In the genomic region with DNA sequence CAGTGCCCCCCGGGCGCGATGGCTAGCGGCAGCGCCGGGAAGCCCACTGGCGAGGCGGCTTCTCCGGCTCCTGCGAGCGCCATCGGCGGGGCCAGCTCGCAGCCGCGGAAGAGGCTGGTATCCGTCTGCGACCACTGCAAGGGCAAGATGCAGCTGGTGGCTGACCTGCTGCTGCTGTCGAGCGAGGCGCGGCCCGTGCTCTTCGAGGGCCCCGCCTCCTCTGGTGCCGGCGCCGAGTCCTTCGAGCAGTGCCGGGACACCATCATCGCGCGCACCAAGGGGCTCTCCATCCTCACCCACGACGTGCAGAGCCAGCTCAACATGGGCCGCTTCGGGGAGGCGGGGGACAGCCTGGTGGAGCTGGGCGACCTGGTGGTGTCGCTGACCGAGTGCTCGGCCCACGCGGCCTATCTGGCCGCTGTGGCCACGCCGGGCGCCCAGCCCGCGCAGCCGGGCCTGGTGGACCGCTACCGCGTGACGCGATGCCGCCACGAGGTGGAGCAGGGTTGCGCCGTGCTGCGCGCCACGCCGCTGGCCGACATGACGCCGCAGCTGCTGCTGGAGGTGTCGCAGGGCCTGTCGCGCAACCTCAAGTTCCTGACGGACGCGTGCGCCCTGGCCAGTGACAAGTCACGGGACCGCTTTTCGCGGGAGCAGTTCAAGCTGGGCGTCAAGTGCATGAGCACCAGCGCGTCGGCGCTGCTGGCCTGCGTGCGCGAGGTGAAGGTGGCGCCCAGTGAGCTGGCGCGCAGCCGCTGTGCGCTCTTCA, we compare ENCODE assay signal across 8 cellular contexts. TPM values are rescaled to one million over a fixed set of nuclear protein-coding genes. Genes with fewer than 3 reads are reported as not detected.
DNase-seq lines count a peak whose midpoint lies in the region; ATAC-seq, FAIRE-seq and TF ChIP-seq lines count a peak whose summit lies in the region.

No MANE protein-coding gene starts in this region.

- peak overlapping the region; percentile 78 for H3K4me2 ChIP-seq in SU-DHL-6 (ENCODE audit: low read depth, low read length, poor library complexity, severe bottlenecking)

- peaks cover 36% of the 10 kb centered on the region for H3F3A ChIP-seq in SU-DHL-6 (ENCODE audit: insufficient read depth)

- ATAC-seq in HG02870 (IDR thresholded peaks at IDR 0.05; ENCODE audit: unreplicated experiment) = no peak
- ATAC-seq in GM21526 (IDR thresholded peaks at IDR 0.05; ENCODE audit: low FRiP score, unreplicated experiment) = no peak
- ATAC-seq in GM19467 (IDR thresholded peaks at IDR 0.05; ENCODE audit: unreplicated experiment) = no peak

- no peak overlapping the region for H3K27ac Mint-ChIP-seq in progenitor cell of endocrine pancreas

- H3K36me3 ChIP-seq in SU-DHL-6 (ENCODE audit: low read length) = peaks cover 10% of the 10 kb centered on the region; the same call in 1 of the 2 replicates

- peak overlapping the region; percentile 57 for H3K4me3 Mint-ChIP-seq in progenitor cell of endocrine pancreas (ENCODE audit: low read depth)

- H4K20me1 ChIP-seq in SU-DHL-6 (ENCODE audit: low read depth, low read length) = peaks cover 9% of the 10 kb centered on the region; the same call in 1 of the 2 replicates

- H3K9me2 ChIP-seq in SU-DHL-6 (replicated peaks; ENCODE audit: insufficient read depth, low read length) = no peaks in the 10 kb centered on the region

- DNase-seq in GM03348 (ENCODE audit: low spot score) (peak; percentile 47), foreskin fibroblast (peak in 1 of 2 donors; percentile 63), progenitor cell of endocrine pancreas (ENCODE audit: low spot score, unreplicated experiment) (no peak), RCC 7860 (ENCODE audit: low spot score) (no peak)

- H3K4me3 ChIP-seq in SU-DHL-6 (ENCODE audit: insufficient read depth, low read length, poor library complexity, severe bottlenecking) (peak overlapping the region; percentile 62), foreskin fibroblast (ENCODE audit: low read depth in 1 of 2, low read length in 2 of 2) (peak overlapping the region; percentile 86 to 87)

- H3K27me3 ChIP-seq in SU-DHL-6 (ENCODE audit: low read length) = no peaks in the 10 kb centered on the region

- no peak overlapping the region; the same call in 1 of the 2 replicates for H3K27ac ChIP-seq in SU-DHL-6 (ENCODE audit: low read depth, low read length)

- peak overlapping the region; percentile 73 for H3K9ac ChIP-seq in SU-DHL-6 (ENCODE audit: low read length)

- peaks cover 8% of the 10 kb centered on the region for H3K36me3 Mint-ChIP-seq in progenitor cell of endocrine pancreas (ENCODE audit: insufficient read depth)

- H3K9me3 Mint-ChIP-seq in progenitor cell of endocrine pancreas (ENCODE audit: low read depth) = no peaks in the 10 kb centered on the region

- H3K79me2 ChIP-seq in SU-DHL-6 (ENCODE audit: insufficient read depth, low read length) = peaks cover 57% of the 10 kb centered on the region

- no peaks in the 10 kb centered on the region for H3K27me3 Mint-ChIP-seq in progenitor cell of endocrine pancreas

- no peaks in the 10 kb centered on the region for H3K9me3 ChIP-seq in SU-DHL-6 (ENCODE audit: insufficient read depth, low read length)

- FAIRE-seq in RCC 7860 (lab: Jason Lieb, UNC) = no peak

- H2AFZ ChIP-seq in SU-DHL-6 (ENCODE audit: low read depth, low read length, severe bottlenecking) = no peak overlapping the region

- TF ChIP-seq CTCF in SU-DHL-6 (IDR thresholded peaks at IDR 0.05; ENCODE audit: insufficient read depth, low read length, poor library complexity, severe bottlenecking) (no peak), foreskin fibroblast (IDR thresholded peaks at IDR 0.05; ENCODE audit: low read depth, low read length) (no peak), progenitor cell of endocrine pancreas (IDR thresholded peaks at IDR 0.05; ENCODE audit: unreplicated experiment) (no peak)

- H3K4me1 Mint-ChIP-seq in progenitor cell of endocrine pancreas (ENCODE audit: low read depth) = peaks cover 8% of the 10 kb centered on the region

RNA-seq across cellular contexts. Expression of a gene that starts 1.7 kb away (rescaled TPM):
- total RNA-seq in progenitor cell of endocrine pancreas = 14.9 and 15.7 TPM in 2 replicates

RNA-seq across cellular contexts. Expression of a gene that starts 12.8 kb away (rescaled TPM):
- 39.2 and 42.6 TPM in 2 replicates for total RNA-seq in progenitor cell of endocrine pancreas
